In genomic region chr3:184727357-184728060, GRCh38 we compare ENCODE assay signal across 8 cellular contexts. TPM values are rescaled to one million over a fixed set of nuclear protein-coding genes. Genes with fewer than 3 reads are reported as not detected.
DNase-seq lines count a peak whose midpoint lies in the region; ATAC-seq, FAIRE-seq and TF ChIP-seq lines count a peak whose summit lies in the region.

No MANE protein-coding gene starts in this region.

- H3K4me3 ChIP-seq in foreskin fibroblast (ENCODE audit: low read depth in 1 of 2, low read length in 2 of 2) (no peak overlapping the region), neutrophil (ENCODE audit: low read depth in 1 of 2, low read length in 1 of 2) (no peak overlapping the region)

- no peaks in the 10 kb centered on the region for H3K36me3 ChIP-seq in neutrophil

- H3K4me3 Mint-ChIP-seq in activated T-cell treated with anti-CD3 and anti-CD28 coated beads, Interleukin-2, amount 50 U/mL, for 72 hours: no peak overlapping the region

- ATAC-seq in activated T-cell treated with anti-CD3 and anti-CD28 coated beads, Interleukin-2, amount 50 U/mL, for 72 hours (replicated peaks in 1 of 2): peak; percentile 80 to 93
- no peak for ATAC-seq in HG03095 (IDR thresholded peaks at IDR 0.05; ENCODE audit: unreplicated experiment)

- FAIRE-seq in D721Med (lab: Jason Lieb, UNC): peak; percentile 44

- H3K9me3 ChIP-seq in neutrophil: no peaks in the 10 kb centered on the region

- H3K4me1 Mint-ChIP-seq in activated T-cell treated with anti-CD3 and anti-CD28 coated beads, Interleukin-2, amount 50 U/mL, for 72 hours (ENCODE audit: low read depth): no peaks in the 10 kb centered on the region

- H3K27me3 Mint-ChIP-seq in activated T-cell treated with anti-CD3 and anti-CD28 coated beads, Interleukin-2, amount 50 U/mL, for 72 hours (ENCODE audit: low read depth): peaks cover 7% of the 10 kb centered on the region

- DNase-seq in D721Med (ENCODE audit: insufficient read length, low spot score) (peak; percentile 77), HT1080 (ENCODE audit: low read depth) (peak; percentile 67), NOMO-1 treated with DMSO at 0.1 percent for 48 hours (lab: John Stamatoyannopoulos, UW; ENCODE audit: unreplicated experiment) (peak; percentile 82), foreskin fibroblast (peak; percentile 26 to 76), DMS114 treated with DMSO at 0.1 percent for 48 hours (lab: John Stamatoyannopoulos, UW; ENCODE audit: unreplicated experiment) (no peak)
- peak; percentile 49 to 58 for DNase-seq in activated T-cell treated with anti-CD3 and anti-CD28 coated beads, Interleukin-2, amount 50 U/mL, for 72 hours

- H3K27ac ChIP-seq in neutrophil: no peak overlapping the region

- H3K27ac Mint-ChIP-seq in activated T-cell treated with anti-CD3 and anti-CD28 coated beads, Interleukin-2, amount 50 U/mL, for 72 hours: no peak overlapping the region

- no peaks in the 10 kb centered on the region for H3K36me3 Mint-ChIP-seq in activated T-cell treated with anti-CD3 and anti-CD28 coated beads, Interleukin-2, amount 50 U/mL, for 72 hours (ENCODE audit: insufficient read depth in 2 of 2)

- no peaks in the 10 kb centered on the region for H3K4me1 ChIP-seq in neutrophil (ENCODE audit: control insufficient read depth in 1 of 2, insufficient read depth in 1 of 2, low read depth in 1 of 2, low read length in 1 of 2)

- H3K27me3 ChIP-seq in neutrophil: no peaks in the 10 kb centered on the region

- TF ChIP-seq CTCF in D721Med (IDR thresholded peaks at IDR 0.05; ENCODE audit: insufficient read depth, missing control alignments) (peak; percentile 62), foreskin fibroblast (IDR thresholded peaks at IDR 0.05; ENCODE audit: low read depth, low read length) (peak; percentile 71), neutrophil (IDR thresholded peaks at IDR 0.05) (peak; percentile 57)

- H3K9me3 Mint-ChIP-seq in activated T-cell treated with anti-CD3 and anti-CD28 coated beads, Interleukin-2, amount 50 U/mL, for 72 hours: no peaks in the 10 kb centered on the region

RNA-seq across cellular contexts. Expression of gene MAGEF1, which starts 15.6 kb away (rescaled TPM):
- 56.1 and 76.3 TPM in 2 replicates for total RNA-seq in HT1080 (2014; rRNA removed; shearing (Covaris generic))
- polyA plus RNA-seq in HT1080 (2015; cell fraction: cytosol; rRNA removed): 69.7 and 73.6 TPM in 2 replicates
- polyA plus RNA-seq in HT1080 (2015; cell fraction: nucleus; rRNA removed): 42.4 and 45.3 TPM in 2 replicates
- total RNA-seq in activated T-cell treated with anti-CD3 and anti-CD28 coated beads, Interleukin-2, amount 50 U/mL, for 72 hours: 10 to 100 TPM; 27.9 to 28.1 TPM
